ENCODE assay signal across 8 cellular contexts in genomic region chr11:44568706-44569473, GRCh38. TPM values are rescaled to one million over a fixed set of nuclear protein-coding genes. Genes with fewer than 3 reads are reported as not detected.
DNase-seq lines count a peak whose midpoint lies in the region; ATAC-seq and TF ChIP-seq lines count a peak whose summit lies in the region.

No MANE protein-coding gene starts in this region.

- DNase-seq in fibroblast of villous mesenchyme (ENCODE audit: low read depth) = peak; percentile 96
- DNase-seq in retinal pigment epithelial cell (ENCODE audit: low read depth) = peak; percentile 69
- DNase-seq in NCI-H2107 (lab: John Stamatoyannopoulos, UW) = no peak
- no peak for DNase-seq in left lobe of liver (ENCODE audit: low spot score)

- H3K4me3 Mint-ChIP-seq in activated T-helper 17 cell treated with anti-CD3 and anti-CD28 coated beads, Interleukin-2, amount 50 U/mL, for 72 hours = peak overlapping the region; percentile 91

- H3K27me3 Mint-ChIP-seq in activated T-helper 17 cell treated with anti-CD3 and anti-CD28 coated beads, Interleukin-2, amount 50 U/mL, for 72 hours = no peaks in the 10 kb centered on the region

- H3K27ac Mint-ChIP-seq in activated T-helper 17 cell treated with anti-CD3 and anti-CD28 coated beads, Interleukin-2, amount 50 U/mL, for 72 hours = peak overlapping the region; percentile 93

- H3K36me3 Mint-ChIP-seq in activated T-helper 17 cell treated with anti-CD3 and anti-CD28 coated beads, Interleukin-2, amount 50 U/mL, for 72 hours (ENCODE audit: low read depth) = peaks cover 84% of the 10 kb centered on the region

- no peak overlapping the region for H3K4me3 ChIP-seq in fibroblast of villous mesenchyme (ENCODE audit: low read depth, low read length)
- no peak overlapping the region for H3K4me3 ChIP-seq in retinal pigment epithelial cell (ENCODE audit: low read length)

- no peaks in the 10 kb centered on the region for H3K9me3 Mint-ChIP-seq in activated T-helper 17 cell treated with anti-CD3 and anti-CD28 coated beads, Interleukin-2, amount 50 U/mL, for 72 hours

- peaks cover 39% of the 10 kb centered on the region for H3K4me1 Mint-ChIP-seq in activated T-helper 17 cell treated with anti-CD3 and anti-CD28 coated beads, Interleukin-2, amount 50 U/mL, for 72 hours

- no peak for TF ChIP-seq CTCF in fibroblast of villous mesenchyme (IDR thresholded peaks at IDR 0.05; ENCODE audit: insufficient read depth, low read depth, low read length)
- no peak for TF ChIP-seq CTCF in retinal pigment epithelial cell (conservative IDR thresholded peaks at IDR 0.05; ENCODE audit: low read depth, low read length)

- ATAC-seq in GM18502 (IDR thresholded peaks at IDR 0.05; ENCODE audit: poor library complexity, unreplicated experiment) (peak; percentile 56), HG02870 (IDR thresholded peaks at IDR 0.05; ENCODE audit: unreplicated experiment) (peak; percentile 43), left lobe of liver (no peak)
- peak; percentile 66 for ATAC-seq in activated T-helper 17 cell treated with anti-CD3 and anti-CD28 coated beads, Interleukin-2, amount 50 U/mL, for 72 hours (replicated peaks)

TF ChIP-seq in PFSK-1, 5 proteins besides CTCF, POLR2A, EP300 and RAD21:
- TF ChIP-seq FOXP2 (optimal IDR thresholded peaks at IDR 0.05; ENCODE audit: borderline replicate concordance, extremely low read depth, extremely low read length, insufficient read depth) (peak; percentile 15), REST (IDR thresholded peaks at IDR 0.05; ENCODE audit: insufficient read depth in 1 of 2, low read depth in 2 of 2, low read length in 2 of 2) (no peak), TAF1 (IDR thresholded peaks at IDR 0.05; ENCODE audit: borderline replicate concordance, insufficient read depth, low read length) (no peak), POLR2AphosphoS5 (IDR thresholded peaks at IDR 0.05; ENCODE audit: low read depth, low read length) (no peak), SIN3A (IDR thresholded peaks at IDR 0.05; ENCODE audit: borderline replicate concordance, insufficient read depth, low read length) (peak; percentile 62; the same call in 1 of the 2 replicates)

RNA-seq across cellular contexts. Expression of gene CD82, which starts 3.4 kb away (rescaled TPM):
- polyA plus RNA-seq in PFSK-1 (2012; ENCODE audit: insufficient read length, low read depth) = 1.7 TPM
- 100 to 1,000 TPM; 147 to 620 TPM for total RNA-seq in activated T-helper 17 cell treated with anti-CD3 and anti-CD28 coated beads, Interleukin-2, amount 50 U/mL, for 72 hours
- total RNA-seq in fibroblast of villous mesenchyme = 28.3 and 38.4 TPM in 2 replicates
- 60.6 TPM for total RNA-seq in left lobe of liver

Comparison
In these comparisons a context has a peak if more than half of its experiments do, and no peak if none do; other contexts are left out.
1. DNase-seq: peak in fibroblast of villous mesenchyme (single experiment) and retinal pigment epithelial cell (single experiment); none in NCI-H2107 (single experiment) and left lobe of liver (single experiment).